1 cellular context compared by ENCODE assay signal in genomic region chr4:38230121-38230728, GRCh38.
TF ChIP-seq lines count a peak whose summit lies in the region.

No MANE protein-coding gene starts in this region.

TF ChIP-seq in K562, 482 proteins besides CTCF, POLR2A, EP300 and RAD21 (continued from another document and continues in another):
- no peak for TF ChIP-seq SREBF1 (IDR thresholded peaks at IDR 0.05; ENCODE audit: borderline replicate concordance, low read depth, low read length)
- TF ChIP-seq, protein P1, sequence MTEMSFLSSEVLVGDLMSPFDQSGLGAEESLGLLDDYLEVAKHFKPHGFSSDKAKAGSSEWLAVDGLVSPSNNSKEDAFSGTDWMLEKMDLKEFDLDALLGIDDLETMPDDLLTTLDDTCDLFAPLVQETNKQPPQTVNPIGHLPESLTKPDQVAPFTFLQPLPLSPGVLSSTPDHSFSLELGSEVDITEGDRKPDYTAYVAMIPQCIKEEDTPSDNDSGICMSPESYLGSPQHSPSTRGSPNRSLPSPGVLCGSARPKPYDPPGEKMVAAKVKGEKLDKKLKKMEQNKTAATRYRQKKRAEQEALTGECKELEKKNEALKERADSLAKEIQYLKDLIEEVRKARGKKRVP (CRISPR knock-in tag; IDR thresholded peaks at IDR 0.05), result no peak
- no peak for TF ChIP-seq ZNF668 (CRISPR knock-in tag; IDR thresholded peaks at IDR 0.05)
- peak; percentile 50; the same call in 1 of the 2 replicates for TF ChIP-seq L3MBTL2 (IDR thresholded peaks at IDR 0.05)
- TF ChIP-seq CLOCK (CRISPR knock-in tag; IDR thresholded peaks at IDR 0.05; ENCODE audit: borderline replicate concordance), result no peak
- no peak for TF ChIP-seq HMG20B (CRISPR knock-in tag; IDR thresholded peaks at IDR 0.05)
- TF ChIP-seq, protein P2, sequence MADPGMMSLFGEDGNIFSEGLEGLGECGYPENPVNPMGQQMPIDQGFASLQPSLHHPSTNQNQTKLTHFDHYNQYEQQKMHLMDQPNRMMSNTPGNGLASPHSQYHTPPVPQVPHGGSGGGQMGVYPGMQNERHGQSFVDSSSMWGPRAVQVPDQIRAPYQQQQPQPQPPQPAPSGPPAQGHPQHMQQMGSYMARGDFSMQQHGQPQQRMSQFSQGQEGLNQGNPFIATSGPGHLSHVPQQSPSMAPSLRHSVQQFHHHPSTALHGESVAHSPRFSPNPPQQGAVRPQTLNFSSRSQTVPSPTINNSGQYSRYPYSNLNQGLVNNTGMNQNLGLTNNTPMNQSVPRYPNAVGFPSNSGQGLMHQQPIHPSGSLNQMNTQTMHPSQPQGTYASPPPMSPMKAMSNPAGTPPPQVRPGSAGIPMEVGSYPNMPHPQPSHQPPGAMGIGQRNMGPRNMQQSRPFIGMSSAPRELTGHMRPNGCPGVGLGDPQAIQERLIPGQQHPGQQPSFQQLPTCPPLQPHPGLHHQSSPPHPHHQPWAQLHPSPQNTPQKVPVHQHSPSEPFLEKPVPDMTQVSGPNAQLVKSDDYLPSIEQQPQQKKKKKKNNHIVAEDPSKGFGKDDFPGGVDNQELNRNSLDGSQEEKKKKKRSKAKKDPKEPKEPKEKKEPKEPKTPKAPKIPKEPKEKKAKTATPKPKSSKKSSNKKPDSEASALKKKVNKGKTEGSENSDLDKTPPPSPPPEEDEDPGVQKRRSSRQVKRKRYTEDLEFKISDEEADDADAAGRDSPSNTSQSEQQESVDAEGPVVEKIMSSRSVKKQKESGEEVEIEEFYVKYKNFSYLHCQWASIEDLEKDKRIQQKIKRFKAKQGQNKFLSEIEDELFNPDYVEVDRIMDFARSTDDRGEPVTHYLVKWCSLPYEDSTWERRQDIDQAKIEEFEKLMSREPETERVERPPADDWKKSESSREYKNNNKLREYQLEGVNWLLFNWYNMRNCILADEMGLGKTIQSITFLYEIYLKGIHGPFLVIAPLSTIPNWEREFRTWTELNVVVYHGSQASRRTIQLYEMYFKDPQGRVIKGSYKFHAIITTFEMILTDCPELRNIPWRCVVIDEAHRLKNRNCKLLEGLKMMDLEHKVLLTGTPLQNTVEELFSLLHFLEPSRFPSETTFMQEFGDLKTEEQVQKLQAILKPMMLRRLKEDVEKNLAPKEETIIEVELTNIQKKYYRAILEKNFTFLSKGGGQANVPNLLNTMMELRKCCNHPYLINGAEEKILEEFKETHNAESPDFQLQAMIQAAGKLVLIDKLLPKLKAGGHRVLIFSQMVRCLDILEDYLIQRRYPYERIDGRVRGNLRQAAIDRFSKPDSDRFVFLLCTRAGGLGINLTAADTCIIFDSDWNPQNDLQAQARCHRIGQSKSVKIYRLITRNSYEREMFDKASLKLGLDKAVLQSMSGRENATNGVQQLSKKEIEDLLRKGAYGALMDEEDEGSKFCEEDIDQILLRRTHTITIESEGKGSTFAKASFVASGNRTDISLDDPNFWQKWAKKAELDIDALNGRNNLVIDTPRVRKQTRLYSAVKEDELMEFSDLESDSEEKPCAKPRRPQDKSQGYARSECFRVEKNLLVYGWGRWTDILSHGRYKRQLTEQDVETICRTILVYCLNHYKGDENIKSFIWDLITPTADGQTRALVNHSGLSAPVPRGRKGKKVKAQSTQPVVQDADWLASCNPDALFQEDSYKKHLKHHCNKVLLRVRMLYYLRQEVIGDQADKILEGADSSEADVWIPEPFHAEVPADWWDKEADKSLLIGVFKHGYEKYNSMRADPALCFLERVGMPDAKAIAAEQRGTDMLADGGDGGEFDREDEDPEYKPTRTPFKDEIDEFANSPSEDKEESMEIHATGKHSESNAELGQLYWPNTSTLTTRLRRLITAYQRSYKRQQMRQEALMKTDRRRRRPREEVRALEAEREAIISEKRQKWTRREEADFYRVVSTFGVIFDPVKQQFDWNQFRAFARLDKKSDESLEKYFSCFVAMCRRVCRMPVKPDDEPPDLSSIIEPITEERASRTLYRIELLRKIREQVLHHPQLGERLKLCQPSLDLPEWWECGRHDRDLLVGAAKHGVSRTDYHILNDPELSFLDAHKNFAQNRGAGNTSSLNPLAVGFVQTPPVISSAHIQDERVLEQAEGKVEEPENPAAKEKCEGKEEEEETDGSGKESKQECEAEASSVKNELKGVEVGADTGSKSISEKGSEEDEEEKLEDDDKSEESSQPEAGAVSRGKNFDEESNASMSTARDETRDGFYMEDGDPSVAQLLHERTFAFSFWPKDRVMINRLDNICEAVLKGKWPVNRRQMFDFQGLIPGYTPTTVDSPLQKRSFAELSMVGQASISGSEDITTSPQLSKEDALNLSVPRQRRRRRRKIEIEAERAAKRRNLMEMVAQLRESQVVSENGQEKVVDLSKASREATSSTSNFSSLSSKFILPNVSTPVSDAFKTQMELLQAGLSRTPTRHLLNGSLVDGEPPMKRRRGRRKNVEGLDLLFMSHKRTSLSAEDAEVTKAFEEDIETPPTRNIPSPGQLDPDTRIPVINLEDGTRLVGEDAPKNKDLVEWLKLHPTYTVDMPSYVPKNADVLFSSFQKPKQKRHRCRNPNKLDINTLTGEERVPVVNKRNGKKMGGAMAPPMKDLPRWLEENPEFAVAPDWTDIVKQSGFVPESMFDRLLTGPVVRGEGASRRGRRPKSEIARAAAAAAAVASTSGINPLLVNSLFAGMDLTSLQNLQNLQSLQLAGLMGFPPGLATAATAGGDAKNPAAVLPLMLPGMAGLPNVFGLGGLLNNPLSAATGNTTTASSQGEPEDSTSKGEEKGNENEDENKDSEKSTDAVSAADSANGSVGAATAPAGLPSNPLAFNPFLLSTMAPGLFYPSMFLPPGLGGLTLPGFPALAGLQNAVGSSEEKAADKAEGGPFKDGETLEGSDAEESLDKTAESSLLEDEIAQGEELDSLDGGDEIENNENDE (IDR thresholded peaks at IDR 0.05; ENCODE audit: low read depth, low read length), result no peak
- TF ChIP-seq ZBTB2 (IDR thresholded peaks at IDR 0.05), result no peak
- TF ChIP-seq MTA2 (IDR thresholded peaks at IDR 0.05; ENCODE audit: low read depth), result no peak
- TF ChIP-seq SMAD4 (CRISPR knock-in tag; conservative IDR thresholded peaks at IDR 0.05), result peak; percentile 93
- peak; percentile 15 for TF ChIP-seq TBP (optimal IDR thresholded peaks at IDR 0.05; ENCODE audit: low read depth, low read length)
- no peak for TF ChIP-seq SNRNP70 (optimal IDR thresholded peaks at IDR 0.05; ENCODE audit: low read depth, low read length)
- no peak for TF ChIP-seq ZC3H11A (IDR thresholded peaks at IDR 0.05; ENCODE audit: low read depth, low read length)
- TF ChIP-seq, protein P3, sequence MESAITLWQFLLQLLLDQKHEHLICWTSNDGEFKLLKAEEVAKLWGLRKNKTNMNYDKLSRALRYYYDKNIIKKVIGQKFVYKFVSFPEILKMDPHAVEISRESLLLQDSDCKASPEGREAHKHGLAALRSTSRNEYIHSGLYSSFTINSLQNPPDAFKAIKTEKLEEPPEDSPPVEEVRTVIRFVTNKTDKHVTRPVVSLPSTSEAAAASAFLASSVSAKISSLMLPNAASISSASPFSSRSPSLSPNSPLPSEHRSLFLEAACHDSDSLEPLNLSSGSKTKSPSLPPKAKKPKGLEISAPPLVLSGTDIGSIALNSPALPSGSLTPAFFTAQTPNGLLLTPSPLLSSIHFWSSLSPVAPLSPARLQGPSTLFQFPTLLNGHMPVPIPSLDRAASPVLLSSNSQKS (CRISPR knock-in tag; IDR thresholded peaks at IDR 0.05), result no peak
- TF ChIP-seq ATF7 (IDR thresholded peaks at IDR 0.05), result peak; percentile 29; the same call in 1 of the 2 replicates
- TF ChIP-seq GATAD2A (IDR thresholded peaks at IDR 0.05), result no peak
- TF ChIP-seq POU5F1 (IDR thresholded peaks at IDR 0.05; ENCODE audit: borderline replicate concordance, low read depth, low read length, partially characterized antibody), result no peak
- TF ChIP-seq TAL1 (IDR thresholded peaks at IDR 0.05), result peak; percentile 23
- TF ChIP-seq, protein P4, sequence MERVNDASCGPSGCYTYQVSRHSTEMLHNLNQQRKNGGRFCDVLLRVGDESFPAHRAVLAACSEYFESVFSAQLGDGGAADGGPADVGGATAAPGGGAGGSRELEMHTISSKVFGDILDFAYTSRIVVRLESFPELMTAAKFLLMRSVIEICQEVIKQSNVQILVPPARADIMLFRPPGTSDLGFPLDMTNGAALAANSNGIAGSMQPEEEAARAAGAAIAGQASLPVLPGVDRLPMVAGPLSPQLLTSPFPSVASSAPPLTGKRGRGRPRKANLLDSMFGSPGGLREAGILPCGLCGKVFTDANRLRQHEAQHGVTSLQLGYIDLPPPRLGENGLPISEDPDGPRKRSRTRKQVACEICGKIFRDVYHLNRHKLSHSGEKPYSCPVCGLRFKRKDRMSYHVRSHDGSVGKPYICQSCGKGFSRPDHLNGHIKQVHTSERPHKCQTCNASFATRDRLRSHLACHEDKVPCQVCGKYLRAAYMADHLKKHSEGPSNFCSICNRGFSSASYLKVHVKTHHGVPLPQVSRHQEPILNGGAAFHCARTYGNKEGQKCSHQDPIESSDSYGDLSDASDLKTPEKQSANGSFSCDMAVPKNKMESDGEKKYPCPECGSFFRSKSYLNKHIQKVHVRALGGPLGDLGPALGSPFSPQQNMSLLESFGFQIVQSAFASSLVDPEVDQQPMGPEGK (CRISPR knock-in tag; IDR thresholded peaks at IDR 0.05; ENCODE audit: borderline replicate concordance), result no peak
- TF ChIP-seq, protein P5, sequence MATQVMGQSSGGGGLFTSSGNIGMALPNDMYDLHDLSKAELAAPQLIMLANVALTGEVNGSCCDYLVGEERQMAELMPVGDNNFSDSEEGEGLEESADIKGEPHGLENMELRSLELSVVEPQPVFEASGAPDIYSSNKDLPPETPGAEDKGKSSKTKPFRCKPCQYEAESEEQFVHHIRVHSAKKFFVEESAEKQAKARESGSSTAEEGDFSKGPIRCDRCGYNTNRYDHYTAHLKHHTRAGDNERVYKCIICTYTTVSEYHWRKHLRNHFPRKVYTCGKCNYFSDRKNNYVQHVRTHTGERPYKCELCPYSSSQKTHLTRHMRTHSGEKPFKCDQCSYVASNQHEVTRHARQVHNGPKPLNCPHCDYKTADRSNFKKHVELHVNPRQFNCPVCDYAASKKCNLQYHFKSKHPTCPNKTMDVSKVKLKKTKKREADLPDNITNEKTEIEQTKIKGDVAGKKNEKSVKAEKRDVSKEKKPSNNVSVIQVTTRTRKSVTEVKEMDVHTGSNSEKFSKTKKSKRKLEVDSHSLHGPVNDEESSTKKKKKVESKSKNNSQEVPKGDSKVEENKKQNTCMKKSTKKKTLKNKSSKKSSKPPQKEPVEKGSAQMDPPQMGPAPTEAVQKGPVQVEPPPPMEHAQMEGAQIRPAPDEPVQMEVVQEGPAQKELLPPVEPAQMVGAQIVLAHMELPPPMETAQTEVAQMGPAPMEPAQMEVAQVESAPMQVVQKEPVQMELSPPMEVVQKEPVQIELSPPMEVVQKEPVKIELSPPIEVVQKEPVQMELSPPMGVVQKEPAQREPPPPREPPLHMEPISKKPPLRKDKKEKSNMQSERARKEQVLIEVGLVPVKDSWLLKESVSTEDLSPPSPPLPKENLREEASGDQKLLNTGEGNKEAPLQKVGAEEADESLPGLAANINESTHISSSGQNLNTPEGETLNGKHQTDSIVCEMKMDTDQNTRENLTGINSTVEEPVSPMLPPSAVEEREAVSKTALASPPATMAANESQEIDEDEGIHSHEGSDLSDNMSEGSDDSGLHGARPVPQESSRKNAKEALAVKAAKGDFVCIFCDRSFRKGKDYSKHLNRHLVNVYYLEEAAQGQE (CRISPR knock-in tag; IDR thresholded peaks at IDR 0.05; ENCODE audit: low read depth), result no peak
- TF ChIP-seq ZNF212 (CRISPR knock-in tag; IDR thresholded peaks at IDR 0.05), result no peak
- TF ChIP-seq PBX2 (CRISPR knock-in tag; IDR thresholded peaks at IDR 0.05; ENCODE audit: low read depth), result no peak
- peak; percentile 83 for TF ChIP-seq PBX2 (tag; conservative IDR thresholded peaks at IDR 0.05; ENCODE audit: low read depth)
- no peak for TF ChIP-seq YY1 (IDR thresholded peaks at IDR 0.05; ENCODE audit: borderline replicate concordance in 1 of 3, control insufficient read depth in 1 of 3, extremely low read depth in 1 of 3, insufficient read depth in 3 of 3, insufficient read length in 1 of 3, insufficient replicate concordance in 2 of 3, low read depth in 1 of 3, low read length in 2 of 3)
- TF ChIP-seq ZNF76 (CRISPR knock-in tag; IDR thresholded peaks at IDR 0.05; ENCODE audit: borderline replicate concordance), result no peak
- peak; percentile 38; the same call in 1 of the 2 replicates for TF ChIP-seq TOE1 (IDR thresholded peaks at IDR 0.05; ENCODE audit: borderline replicate concordance)
- no peak for TF ChIP-seq TOE1 (CRISPR knock-in tag; IDR thresholded peaks at IDR 0.05; ENCODE audit: borderline replicate concordance, low read depth)
- peak; percentile 57 for TF ChIP-seq NCOR1 (IDR thresholded peaks at IDR 0.05)
